ENCODE assay signal across 21 cellular contexts in the genomic region with DNA sequence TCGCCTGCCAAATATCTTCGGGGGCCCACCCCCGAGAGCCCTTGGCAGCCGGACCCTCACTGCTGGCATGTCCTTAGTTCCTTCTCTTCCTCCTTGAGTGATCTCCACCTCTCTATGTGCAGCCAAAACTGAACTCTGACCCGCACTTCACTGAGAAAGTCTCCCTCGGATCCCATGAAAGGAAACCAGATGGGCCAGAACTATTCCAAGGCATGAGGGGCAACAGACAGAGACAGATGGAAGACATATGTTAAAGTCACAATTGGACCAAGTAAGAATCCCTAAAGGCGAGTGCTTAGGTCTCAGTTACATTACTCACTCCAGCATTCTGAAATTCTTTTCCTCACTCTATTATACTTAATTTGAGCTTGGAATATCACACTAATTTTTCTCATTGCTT. TPM values are rescaled to one million over a fixed set of nuclear protein-coding genes. Genes with fewer than 3 reads are reported as not detected.
DNase-seq lines count a peak whose midpoint lies in the region; ATAC-seq and TF ChIP-seq lines count a peak whose summit lies in the region.
"Had no signal": no experiment of that assay in that cellular context is flagged by ENCODE, and none has a peak within 500 bp of the region (broad histone marks: within the 10 kb centered on the region; RNA-seq: fewer than 3 reads in every experiment).

No MANE protein-coding gene starts in this region.

- H3K36me3 Mint-ChIP-seq in activated CD4-positive, alpha-beta T cell treated with anti-CD3 and anti-CD28 coated beads for 36 hours (ENCODE audit: low read depth), result peaks cover 20% of the 10 kb centered on the region
- H3K36me3 Mint-ChIP-seq: type B pancreatic cell had no signal

- H3K27ac Mint-ChIP-seq in activated CD4-positive, alpha-beta T cell treated with anti-CD3 and anti-CD28 coated beads for 36 hours, result peak overlapping the region; percentile 91
- H3K27ac Mint-ChIP-seq: effector memory CD8-positive, alpha-beta T cell; type B pancreatic cell had no signal

- 0 out of 2 replicates have a peak, but pooled peaks cover 5% of the 10 kb centered on the region for H4K20me1 ChIP-seq in OCI-LY3 (ENCODE audit: insufficient read depth, low read length)

- H3K9me3 Mint-ChIP-seq in activated CD4-positive, alpha-beta T cell treated with anti-CD3 and anti-CD28 coated beads for 36 hours (ENCODE audit: low read depth), result no peaks in the 10 kb centered on the region
- H3K9me3 Mint-ChIP-seq: effector memory CD8-positive, alpha-beta T cell; type B pancreatic cell had no signal

- H3K9ac ChIP-seq in OCI-LY3 (ENCODE audit: low read length), result no peak overlapping the region

- H3K27me3 ChIP-seq in OCI-LY3 (ENCODE audit: low read depth, low read length), result no peaks in the 10 kb centered on the region
- H3K27me3 ChIP-seq: ovary had no signal

- H3K9me3 ChIP-seq in OCI-LY3 (ENCODE audit: insufficient read depth, low read length), result no peaks in the 10 kb centered on the region
- H3K9me3 ChIP-seq: ovary had no signal

- no peak overlapping the region for H3K4me3 Mint-ChIP-seq in activated CD4-positive, alpha-beta T cell treated with anti-CD3 and anti-CD28 coated beads for 36 hours
- H3K4me3 Mint-ChIP-seq: effector memory CD8-positive, alpha-beta T cell; type B pancreatic cell had no signal

- peak overlapping the region; percentile 17; the same call in 1 of the 2 replicates for H3K4me2 ChIP-seq in OCI-LY3 (ENCODE audit: low read length)

- H3K4me1 Mint-ChIP-seq in activated CD4-positive, alpha-beta T cell treated with anti-CD3 and anti-CD28 coated beads for 36 hours, result peaks cover 50% of the 10 kb centered on the region

- peak overlapping the region; percentile 46; the same call in 1 of the 2 replicates for H3K27ac ChIP-seq in OCI-LY3 (ENCODE audit: low read length)
- H3K27ac ChIP-seq: C4-2B, HL-60, ovary, RWPE1, VCaP had no signal

- H3K79me2 ChIP-seq in OCI-LY3 (ENCODE audit: low read length), result no peaks in the 10 kb centered on the region

- DNase-seq in activated CD4-positive, alpha-beta T cell treated with anti-CD3 and anti-CD28 coated beads for 36 hours, result no peak
- no peak for DNase-seq in activated CD4-positive, alpha-beta T cell treated with anti-CD3 and anti-CD28 coated beads, Interleukin-2, amount 50 U/mL, for 4 hours
- DNase-seq in mesenteric fat pad (ENCODE audit: low spot score) (peak; percentile 30), HK-2 (ENCODE audit: unreplicated experiment) (no peak)
- no peak for DNase-seq in effector CD4-positive, alpha-beta T cell
- DNase-seq: amniotic stem cell; central memory CD4-positive, alpha-beta T cell; DMS53; effector memory CD8-positive, alpha-beta T cell; NCI-H1092 treated with DMSO at 0.1 percent for 48 hours; ovary had no signal

- H2AFZ ChIP-seq in OCI-LY3 (ENCODE audit: low read depth, low read length), result no peak overlapping the region

- CTCF ChIA-PET in activated CD4-positive, alpha-beta T cell treated with anti-CD3 and anti-CD28 coated beads for 36 hours (lab: Charles Lee), result interaction anchor here (1.2 to 2.1 kb wide), 2 partner anchors 12 to 36 kb away, joined by 3 to 7 read pairs; no protein-coding TSS in a partner anchor

- H3K4me1 ChIP-seq in OCI-LY3 (ENCODE audit: low read length), result peaks cover 24% of the 10 kb centered on the region

- ATAC-seq in activated CD4-positive, alpha-beta T cell treated with anti-CD3 and anti-CD28 coated beads for 36 hours, result peak; percentile 6
- peak; percentile 8 for ATAC-seq in GM18511 (IDR thresholded peaks at IDR 0.05; ENCODE audit: unreplicated experiment)
- ATAC-seq in HG03457 (IDR thresholded peaks at IDR 0.05; ENCODE audit: unreplicated experiment), result no peak
- ATAC-seq: effector memory CD8-positive, alpha-beta T cell; K562 had no signal

- intact Hi-C loops in activated CD4-positive, alpha-beta T cell treated with anti-CD3 and anti-CD28 coated beads for 36 hours (cut with DNase I, micrococcal nuclease), result no loop called here

- no peak overlapping the region for H3K4me3 ChIP-seq in OCI-LY3 (ENCODE audit: low read length)
- H3K4me3 ChIP-seq: K562, ovary, skin epidermis had no signal

- no peak for TF ChIP-seq CTCF in OCI-LY3 (IDR thresholded peaks at IDR 0.05; ENCODE audit: low read depth, low read length)

- H3K27me3 Mint-ChIP-seq in activated CD4-positive, alpha-beta T cell treated with anti-CD3 and anti-CD28 coated beads for 36 hours, result no peaks in the 10 kb centered on the region
- H3K27me3 Mint-ChIP-seq: effector memory CD8-positive, alpha-beta T cell; type B pancreatic cell had no signal

- H3K36me3 ChIP-seq in OCI-LY3 (replicated peaks; ENCODE audit: low read depth, low read length), result peaks cover 9% of the 10 kb centered on the region
- H3K36me3 ChIP-seq: ovary had no signal

- POLR2A ChIA-PET in activated CD4-positive, alpha-beta T cell treated with anti-CD3 and anti-CD28 coated beads for 36 hours (lab: Charles Lee), result no interaction called here

RNA-seq across cellular contexts. Expression of a gene that starts 43.0 kb away (rescaled TPM):
- 100 to 1,000 TPM; 117 to 126 TPM for total RNA-seq in activated CD4-positive, alpha-beta T cell treated with anti-CD3 and anti-CD28 coated beads for 36 hours
- 2.3 TPM for total RNA-seq in mesenteric fat pad

Comparison
In these comparisons a context has a peak if more than half of its experiments do, and no peak if none do; other contexts are left out.
1. RNA of a gene that starts 43.0 kb away (total RNA-seq): 117 to 126 TPM in activated CD4-positive, alpha-beta T cell treated with anti-CD3 and anti-CD28 coated beads for 36 hours; 2.3 TPM in mesenteric fat pad (single experiment); every median in the first group is over 10 times any median in the second.